10 cellular contexts compared by ENCODE assay signal in genomic region chr1:59355361-59355760, GRCh38. TPM values are rescaled to one million over a fixed set of nuclear protein-coding genes. Genes with fewer than 3 reads are reported as not detected.
DNase-seq lines count a peak whose midpoint lies in the region; ATAC-seq and TF ChIP-seq lines count a peak whose summit lies in the region.
"Had no signal": no experiment of that assay in that cellular context is flagged by ENCODE, and none has a peak within 500 bp of the region (broad histone marks: within the 10 kb centered on the region; RNA-seq: fewer than 3 reads in every experiment).

No MANE protein-coding gene starts in this region.

- BruUV-seq in A673 (replicated peaks; lab: Mats Ljungman, UMichigan), result no TSS peak

- no peak overlapping the region for H3K4ac ChIP-seq in H9 (ENCODE audit: low read depth, low read length)

- ATAC-seq in GM18868 (IDR thresholded peaks at IDR 0.05; ENCODE audit: unreplicated experiment) (peak; percentile 75), GM21576 (IDR thresholded peaks at IDR 0.05; ENCODE audit: unreplicated experiment) (peak; percentile 75), HG03460 (IDR thresholded peaks at IDR 0.05; ENCODE audit: unreplicated experiment) (peak; percentile 67), omental fat pad (ENCODE audit: low FRiP score) (peak; percentile 67)

- H4K8ac ChIP-seq in H9 (replicated peaks; ENCODE audit: insufficient read length, low read depth, low read length), result no peak overlapping the region

- H4K91ac ChIP-seq in H9 (ENCODE audit: insufficient read length, low read depth, low read length), result no peak overlapping the region

- H4K5ac ChIP-seq in H9 (ENCODE audit: insufficient read length, low read depth, low read length), result no peak overlapping the region

- no peak overlapping the region for H3T11ph ChIP-seq in H9 (ENCODE audit: low read length)

- no peaks in the 10 kb centered on the region for H3K79me1 ChIP-seq in H9 (ENCODE audit: insufficient read depth, low read depth, low read length, poor library complexity, severe bottlenecking)

- H3K56ac ChIP-seq in H9 (ENCODE audit: insufficient read length, low read depth, low read length), result no peak overlapping the region

- no peak overlapping the region for H2BK15ac ChIP-seq in H9 (ENCODE audit: low read depth, low read length)

- TF ChIP-seq CTCF in omental fat pad (IDR thresholded peaks at IDR 0.05) (no peak), A673 (conservative IDR thresholded peaks at IDR 0.05; ENCODE audit: low read depth, low read length) (no peak), H9 (conservative IDR thresholded peaks at IDR 0.05) (no peak)

- no peak overlapping the region for H2AK5ac ChIP-seq in H9 (ENCODE audit: insufficient read length, low read length)

- no peak overlapping the region for H2AFZ ChIP-seq in H9 (ENCODE audit: low read length)

- CTCF ChIA-PET in activated naive CD4-positive, alpha-beta T cell treated with anti-CD3 and anti-CD28 coated beads, Interleukin-2, amount 10 ng/mL, durations not matched to agents 7 days and 5 days (lab: Charles Lee), result interaction anchor here (0.6 kb wide), 1 partner anchor 568 kb away, joined by 3 read pairs; no protein-coding TSS in a partner anchor
- CTCF ChIA-PET in A673 (lab: Charles Lee), result no interaction called here

- no peak overlapping the region for H3K14ac ChIP-seq in H9 (ENCODE audit: insufficient read depth, low read length)

- H3K36me3 ChIP-seq in A673 (ENCODE audit: insufficient read depth, low read length, poor library complexity, severe bottlenecking), result no peaks in the 10 kb centered on the region

- H3K4me2 ChIP-seq in H9 (ENCODE audit: insufficient read depth, insufficient read length, low read length), result no peak overlapping the region

- H2BK12ac ChIP-seq in H9 (ENCODE audit: insufficient read length, low read depth, low read length), result no peak overlapping the region

- no peaks in the 10 kb centered on the region for H4K20me1 ChIP-seq in H9 (ENCODE audit: control insufficient read depth, insufficient read depth, insufficient read length)

- no peaks in the 10 kb centered on the region for H3K27me3 Mint-ChIP-seq in activated naive CD4-positive, alpha-beta T cell treated with anti-CD3 and anti-CD28 coated beads, Interleukin-2, amount 10 ng/mL, durations not matched to agents 7 days and 5 days
- H3K27me3 Mint-ChIP-seq in H9 (ENCODE audit: low read depth), result no peaks in the 10 kb centered on the region
- H3K27me3 Mint-ChIP-seq: brain had no signal

- intact Hi-C loops in A673 (cut with micrococcal nuclease; ENCODE audit: unreplicated experiment), result no loop called here

- no peaks in the 10 kb centered on the region for H3K9me3 Mint-ChIP-seq in activated naive CD4-positive, alpha-beta T cell treated with anti-CD3 and anti-CD28 coated beads, Interleukin-2, amount 10 ng/mL, durations not matched to agents 7 days and 5 days
- H3K9me3 Mint-ChIP-seq in H9, result no peaks in the 10 kb centered on the region
- H3K9me3 Mint-ChIP-seq: brain had no signal

- no peaks in the 10 kb centered on the region for H3K36me3 Mint-ChIP-seq in activated naive CD4-positive, alpha-beta T cell treated with anti-CD3 and anti-CD28 coated beads, Interleukin-2, amount 10 ng/mL, durations not matched to agents 7 days and 5 days
- no peaks in the 10 kb centered on the region for H3K36me3 Mint-ChIP-seq in H9 (ENCODE audit: insufficient read depth in 1 of 3, low read depth in 3 of 3)
- H3K36me3 Mint-ChIP-seq: brain had no signal

- H3K4me1 ChIP-seq in A673 (ENCODE audit: insufficient read depth, low read length, poor library complexity, severe bottlenecking) (no peaks in the 10 kb centered on the region), H9 (ENCODE audit: insufficient read depth, low read length) (no peaks in the 10 kb centered on the region)

- no peak overlapping the region for H2BK20ac ChIP-seq in H9 (ENCODE audit: low read depth, low read length, poor library complexity, severe bottlenecking)

- H3K4me3 Mint-ChIP-seq in activated naive CD4-positive, alpha-beta T cell treated with anti-CD3 and anti-CD28 coated beads, Interleukin-2, amount 10 ng/mL, durations not matched to agents 7 days and 5 days, result no peak overlapping the region
- no peak overlapping the region for H3K4me3 Mint-ChIP-seq in H9
- H3K4me3 Mint-ChIP-seq: brain had no signal

- no peak overlapping the region for H3K23ac ChIP-seq in H9 (ENCODE audit: insufficient read length, low read depth, low read length)

- no peaks in the 10 kb centered on the region for H3K9me3 ChIP-seq in A673 (ENCODE audit: low read depth, low read length, poor library complexity, severe bottlenecking)
- H3K9me3 ChIP-seq in H9 (ENCODE audit: control insufficient read depth, low read depth, low read length), result no peaks in the 10 kb centered on the region
- H3K9me3 ChIP-seq: psoas muscle had no signal

- H3K27ac Mint-ChIP-seq in activated naive CD4-positive, alpha-beta T cell treated with anti-CD3 and anti-CD28 coated beads, Interleukin-2, amount 10 ng/mL, durations not matched to agents 7 days and 5 days, result no peak overlapping the region
- no peak overlapping the region for H3K27ac Mint-ChIP-seq in H9

- H3K4me3 ChIP-seq in A673 (ENCODE audit: low read depth, low read length, poor library complexity, severe bottlenecking), result no peak overlapping the region
- H3K4me3 ChIP-seq: psoas muscle had no signal

- POLR2A ChIA-PET in A673 (lab: Charles Lee; ENCODE audit: low non-redundant PET), result no interaction called here

- no peak overlapping the region for H3K18ac ChIP-seq in H9 (ENCODE audit: insufficient read length, low read depth, low read length)

- no peak overlapping the region for H2BK5ac ChIP-seq in H9 (ENCODE audit: insufficient read length, low read length)

- H3K9ac ChIP-seq in H9 (ENCODE audit: extremely low read depth, insufficient read length, low read length), result no peak overlapping the region

- H3K4me1 Mint-ChIP-seq in activated naive CD4-positive, alpha-beta T cell treated with anti-CD3 and anti-CD28 coated beads, Interleukin-2, amount 10 ng/mL, durations not matched to agents 7 days and 5 days, result no peaks in the 10 kb centered on the region
- H3K4me1 Mint-ChIP-seq in H9, result peaks cover 10 to 11% of the 10 kb centered on the region in 2 experiments

- DNase-seq in omental fat pad (ENCODE audit: low spot score) (no peak), NCI-H128 (lab: John Stamatoyannopoulos, UW; ENCODE audit: unreplicated experiment) (no peak), A673 (ENCODE audit: low spot score) (no peak), H9 (no peak)
- DNase-seq in activated naive CD4-positive, alpha-beta T cell treated with anti-CD3 and anti-CD28 coated beads, Interleukin-2, amount 10 ng/mL, durations not matched to agents 7 days and 5 days, result no peak

- H3K27me3 ChIP-seq in A673 (replicated peaks; ENCODE audit: insufficient read depth, low read depth, low read length, poor library complexity) (no peaks in the 10 kb centered on the region), H9 (ENCODE audit: insufficient read depth, low read length) (no peaks in the 10 kb centered on the region)

- no peak overlapping the region for H3K27ac ChIP-seq in A673 (ENCODE audit: low read depth, low read length, poor library complexity, severe bottlenecking)
- no peak overlapping the region for H3K27ac ChIP-seq in H9 (ENCODE audit: insufficient read length, low read depth, low read length)

- H3K23me2 ChIP-seq in H9 (ENCODE audit: insufficient read length, low read depth, low read length, poor library complexity, severe bottlenecking), result no peaks in the 10 kb centered on the region

- H2BK120ac ChIP-seq in H9 (ENCODE audit: low read depth, low read length, poor library complexity, severe bottlenecking), result no peak overlapping the region

- H3K79me2 ChIP-seq in H9 (ENCODE audit: insufficient read depth, low read length), result no peaks in the 10 kb centered on the region

RNA-seq across cellular contexts. Expression of gene FGGY, which starts 58.5 kb away (rescaled TPM):
- total RNA-seq in omental fat pad (10 to 100 TPM in 3 of 4 donors, 1 to 10 TPM in 1; 4.9 to 20.6 (median 10.7) TPM), A673 (2021) (2.6 and 3.6 TPM in 2 replicates), H9 (2021) (10.6 and 14.6 TPM in 2 replicates)
